In genomic region chr11:34676227-34676626, GRCh38 we compare ENCODE assay signal across 23 cellular contexts. TPM values are rescaled to one million over a fixed set of nuclear protein-coding genes. Genes with fewer than 3 reads are reported as not detected.
"Had no signal": no experiment of that assay in that cellular context is flagged by ENCODE, and none has a peak within 500 bp of the region (broad histone marks: within the 10 kb centered on the region; RNA-seq: fewer than 3 reads in every experiment).

No MANE protein-coding gene starts in this region.

- H3K27me3 ChIP-seq: SJSA1 had no signal

- H3K27ac Mint-ChIP-seq: IgD-negative memory B cell had no signal

- ATAC-seq: K562 had no signal

- DNase-seq: Kasumi-1, MM.1S, NCI-H1048, NCI-H1105, NCI-H1417, NCI-H1436 treated with DMSO at 0.1 percent for 48 hours, NCI-H1694, NCI-H187 treated with DMSO at 0.1 percent for 48 hours, NCI-H2029 treated with DMSO at 0.1 percent for 48 hours, NCI-H2171 treated with DMSO at 0.1 percent for 48 hours, NCI-H345, NCI-H446 treated with DMSO at 0.1 percent for 48 hours, NCI-H510A treated with DMSO at 0.1 percent for 48 hours, NCI-H526, NCI-H774, Right ventricle myocardium superior, RPMI8226, SIG-M5 had no signal

- H3K4me3 ChIP-seq: K562, SJSA1, SK-N-MC had no signal

- H3K4me1 Mint-ChIP-seq: IgD-negative memory B cell had no signal

- H3K36me3 ChIP-seq: SJSA1 had no signal

- H3K9me3 ChIP-seq: SJSA1 had no signal

- H3K27ac ChIP-seq: KMS-11, SJSA1, SK-N-MC had no signal

- H3K36me3 Mint-ChIP-seq: IgD-negative memory B cell had no signal

- H3K4me3 Mint-ChIP-seq: IgD-negative memory B cell had no signal

RNA-seq across cellular contexts. Expression of gene EHF, which starts 55.3 kb away (rescaled TPM):
- total RNA-seq: SJSA1 had no signal
